Comparison of ENCODE assay signal across 1 cellular context in the genomic region with DNA sequence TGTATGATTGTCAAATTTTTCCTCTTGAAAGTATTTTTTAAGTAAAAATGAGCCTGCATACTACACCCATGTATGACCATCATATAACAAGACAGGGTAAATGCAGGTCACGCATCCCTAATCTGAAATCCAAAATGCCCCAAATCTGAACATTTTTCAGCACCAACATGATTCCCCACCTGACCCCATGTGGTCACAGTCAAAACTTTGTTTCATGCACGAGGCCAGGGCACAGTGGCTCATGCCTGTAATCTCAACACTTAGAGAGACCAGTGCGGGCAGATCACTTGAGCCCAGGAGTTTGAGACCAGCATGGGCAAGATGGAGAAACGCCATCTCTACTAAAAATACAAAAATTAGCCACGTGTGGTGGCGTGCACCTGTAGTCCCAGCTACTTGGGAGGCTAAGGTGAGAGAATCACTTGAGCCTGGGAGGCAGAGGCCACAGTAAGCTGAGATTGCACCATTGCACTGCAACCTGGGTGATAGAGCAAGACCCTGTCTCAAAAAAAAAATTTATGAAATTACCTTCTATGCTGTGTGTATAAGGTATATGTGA.
TF ChIP-seq lines count a peak whose summit lies in the region.

No MANE protein-coding gene starts in this region.

TF ChIP-seq in K562, 482 proteins besides CTCF, POLR2A, EP300 and RAD21 (continued from another document):
- TF ChIP-seq, protein P1, sequence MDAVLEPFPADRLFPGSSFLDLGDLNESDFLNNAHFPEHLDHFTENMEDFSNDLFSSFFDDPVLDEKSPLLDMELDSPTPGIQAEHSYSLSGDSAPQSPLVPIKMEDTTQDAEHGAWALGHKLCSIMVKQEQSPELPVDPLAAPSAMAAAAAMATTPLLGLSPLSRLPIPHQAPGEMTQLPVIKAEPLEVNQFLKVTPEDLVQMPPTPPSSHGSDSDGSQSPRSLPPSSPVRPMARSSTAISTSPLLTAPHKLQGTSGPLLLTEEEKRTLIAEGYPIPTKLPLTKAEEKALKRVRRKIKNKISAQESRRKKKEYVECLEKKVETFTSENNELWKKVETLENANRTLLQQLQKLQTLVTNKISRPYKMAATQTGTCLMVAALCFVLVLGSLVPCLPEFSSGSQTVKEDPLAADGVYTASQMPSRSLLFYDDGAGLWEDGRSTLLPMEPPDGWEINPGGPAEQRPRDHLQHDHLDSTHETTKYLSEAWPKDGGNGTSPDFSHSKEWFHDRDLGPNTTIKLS (IDR thresholded peaks at IDR 0.05; ENCODE audit: borderline replicate concordance, low read depth): 0 out of 2 replicates have a peak, but pooled peaks have one; percentile 6
- TF ChIP-seq, protein P2, sequence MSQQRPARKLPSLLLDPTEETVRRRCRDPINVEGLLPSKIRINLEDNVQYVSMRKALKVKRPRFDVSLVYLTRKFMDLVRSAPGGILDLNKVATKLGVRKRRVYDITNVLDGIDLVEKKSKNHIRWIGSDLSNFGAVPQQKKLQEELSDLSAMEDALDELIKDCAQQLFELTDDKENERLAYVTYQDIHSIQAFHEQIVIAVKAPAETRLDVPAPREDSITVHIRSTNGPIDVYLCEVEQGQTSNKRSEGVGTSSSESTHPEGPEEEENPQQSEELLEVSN (IDR thresholded peaks at IDR 0.05; ENCODE audit: borderline replicate concordance in 1 of 2, extremely low read depth in 1 of 2, insufficient read depth in 1 of 2, insufficient read length in 1 of 2, low read depth in 1 of 2, low read length in 1 of 2, poor library complexity in 1 of 2, severe bottlenecking in 1 of 2): peak in 1 of 2 experiments; percentile 27
- TF ChIP-seq DPF2 (IDR thresholded peaks at IDR 0.05) (peak; percentile 32), KDM1A (IDR thresholded peaks at IDR 0.05) (peak; percentile 27 to 33; a peak in 2 of 4 replicates), RERE (CRISPR knock-in tag; IDR thresholded peaks at IDR 0.05; ENCODE audit: borderline replicate concordance) (no peak), ETV1 (tag; conservative IDR thresholded peaks at IDR 0.05; ENCODE audit: low read depth) (no peak), RBM25 (IDR thresholded peaks at IDR 0.05; ENCODE audit: low read depth, low read length, severe bottlenecking) (peak; percentile 28), SIN3A (IDR thresholded peaks at IDR 0.05; ENCODE audit: borderline replicate concordance in 2 of 2, control insufficient read depth in 1 of 2, low read depth in 2 of 2, low read length in 2 of 2) (no peak), ELK1 (CRISPR knock-in tag; IDR thresholded peaks at IDR 0.05) (no peak), TRIM24 (IDR thresholded peaks at IDR 0.05) (0 out of 4 replicates have a peak, but pooled peaks of 1 of the 2 experiments have one; percentile 6), FOS (IDR thresholded peaks at IDR 0.05; ENCODE audit: extremely low read depth, insufficient read length) (no peak), SRSF1 (IDR thresholded peaks at IDR 0.05; ENCODE audit: low read depth, low read length) (no peak), ELF1 (tag; IDR thresholded peaks at IDR 0.05) (peak; percentile 13; the same call in 1 of the 2 replicates), SMARCA5 (IDR thresholded peaks at IDR 0.05) (0 out of 2 replicates have a peak, but pooled peaks have one; percentile 54), MGA (IDR thresholded peaks at IDR 0.05) (peak; percentile 77; the same call in 1 of the 2 replicates), ZNF444 (CRISPR knock-in tag; IDR thresholded peaks at IDR 0.05) (no peak)
- TF ChIP-seq, protein P3, sequence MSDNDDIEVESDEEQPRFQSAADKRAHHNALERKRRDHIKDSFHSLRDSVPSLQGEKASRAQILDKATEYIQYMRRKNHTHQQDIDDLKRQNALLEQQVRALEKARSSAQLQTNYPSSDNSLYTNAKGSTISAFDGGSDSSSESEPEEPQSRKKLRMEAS (CRISPR knock-in tag; IDR thresholded peaks at IDR 0.05): peak; percentile 53
